Comparison of ENCODE assay signal across 8 cellular contexts in the genomic region with DNA sequence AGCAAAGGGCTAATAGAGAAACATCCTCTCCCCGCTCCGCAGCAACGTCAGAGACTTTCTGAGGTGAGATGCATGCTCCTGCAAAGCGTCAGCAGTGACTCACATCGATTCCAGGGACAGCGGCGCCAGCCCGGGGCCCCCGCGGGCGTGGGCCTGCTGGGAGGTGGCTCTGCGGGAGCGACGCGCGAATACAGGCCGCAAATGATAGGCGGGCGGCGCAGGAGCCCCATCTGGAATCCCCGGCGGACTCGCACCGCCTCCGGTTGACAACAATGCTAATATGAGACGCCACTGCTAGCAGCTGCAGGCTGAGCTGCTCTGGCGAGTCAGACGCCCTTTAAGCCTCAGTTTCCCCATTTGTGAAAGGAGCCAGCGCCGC. TPM values are rescaled to one million over a fixed set of nuclear protein-coding genes. Genes with fewer than 3 reads are reported as not detected.
DNase-seq lines count a peak whose midpoint lies in the region; TF ChIP-seq lines count a peak whose summit lies in the region.

No MANE protein-coding gene starts in this region.

- H3K27me3 ChIP-seq in Caco-2 (replicated peaks; ENCODE audit: control insufficient read depth, insufficient read depth, low read length) (no peaks in the 10 kb centered on the region), HAP-1 (ENCODE audit: low read depth) (no peaks in the 10 kb centered on the region)

- CTCF ChIA-PET in Caco-2 (lab: Charles Lee), result interaction anchor here (1.0 to 1.2 kb wide), 2 partner anchors 48 to 241 kb away, joined by 3 read pairs; no protein-coding TSS in a partner anchor

- no peak for TF ChIP-seq POLR2A in lower leg skin (IDR thresholded peaks at IDR 0.05)

- peak overlapping the region; percentile 88 for H3K4me3 Mint-ChIP-seq in Caco-2 (ENCODE audit: unreplicated experiment)

- H3K9me3 ChIP-seq in Caco-2 (no peaks in the 10 kb centered on the region), HAP-1 (no peaks in the 10 kb centered on the region)

- TSS peak; percentile 50 for BruUV-seq in Caco-2 (replicated peaks; lab: Mats Ljungman, UMichigan)

- no peaks in the 10 kb centered on the region for H3K27me3 Mint-ChIP-seq in Caco-2 (ENCODE audit: insufficient read depth, unreplicated experiment)

- peaks cover 26% of the 10 kb centered on the region for H3K4me1 Mint-ChIP-seq in Caco-2 (ENCODE audit: low read depth, unreplicated experiment)

- H3K27ac Mint-ChIP-seq in Caco-2 (ENCODE audit: unreplicated experiment), result peak overlapping the region; percentile 92

- TF ChIP-seq CTCF in Caco-2 (IDR thresholded peaks at IDR 0.05; ENCODE audit: insufficient read depth in 1 of 2, low read depth in 1 of 2, low read length in 1 of 2, severe bottlenecking in 1 of 2, unreplicated experiment in 1 of 2), result no peak
- TF ChIP-seq CTCF in lower leg skin (IDR thresholded peaks at IDR 0.05), result no peak

- H3K9me3 Mint-ChIP-seq in Caco-2 (ENCODE audit: unreplicated experiment), result no peaks in the 10 kb centered on the region

- WGBS in lower leg skin, 2 donors, result 0 to 1% methylated on average over 20 to 22 of the region's 30 CpGs

- H3K36me3 Mint-ChIP-seq in Caco-2 (ENCODE audit: insufficient read depth, unreplicated experiment), result peaks cover 62% of the 10 kb centered on the region

- H3K36me3 ChIP-seq in Caco-2 (ENCODE audit: control insufficient read depth, insufficient read depth, low read length), result peaks cover 2% of the 10 kb centered on the region
- H3K36me3 ChIP-seq in HAP-1 (replicated peaks), result peaks cover 44% of the 10 kb centered on the region

- in situ Hi-C loops in HAP-1 (cut with MboI; ENCODE audit: low sequenced_read_pairs), result no loop called here

- H3K4me3 ChIP-seq in Caco-2 (ENCODE audit: low read depth, low read length) (peak overlapping the region; percentile 78), HAP-1 (peak overlapping the region; percentile 91), lower leg skin (ENCODE audit: low read depth, poor library complexity, severe bottlenecking) (peak overlapping the region; percentile 92)

- POLR2A ChIA-PET in Caco-2 (lab: Charles Lee), result interaction anchor here (0.7 to 1.8 kb wide), 6 partner anchors 16 to 304 kb away, joined by 3 to 29 read pairs (median 8); a partner anchor contains a TSS

- H3K4me1 ChIP-seq in Caco-2 (peaks cover 33% of the 10 kb centered on the region), HAP-1 (peaks cover 5% of the 10 kb centered on the region)

- intact Hi-C loops in Caco-2 (cut with micrococcal nuclease; ENCODE audit: unreplicated experiment), result loop anchor here (5.0 kb wide), 1 partner anchor 77 kb away; no protein-coding TSS in a partner anchor
- intact Hi-C loops in lower leg skin (cut with DNase I; ENCODE audit: low total_unique reads), result no loop called here

- DNase-seq in Caco-2, result peak; percentile 75 to 78
- peak in 1 of 2 experiments; percentile 54 for DNase-seq in HAP-1 (ENCODE audit: low spot score in 2 of 2)
- DNase-seq in NCI-H1694 treated with DMSO at 0.1 percent for 48 hours (lab: John Stamatoyannopoulos, UW), result peak; percentile 17
- DNase-seq in activated CD4-positive, alpha-beta T cell treated with anti-CD3 and anti-CD28 coated beads, Interleukin-2, amount 50 U/mL, for 1 hour, result peak; percentile 82
- DNase-seq in dermis blood vessel endothelial cell, result peak; percentile 84
- peak; percentile 56 to 91 for DNase-seq in lower leg skin (ENCODE audit: low spot score in 2 of 2)
- DNase-seq in stimulated activated CD4-positive, alpha-beta T cell treated with anti-CD3 and anti-CD28 coated beads, Interleukin-4, amount 100 ng/mL, for 48 hours (ENCODE audit: low read depth in 2 of 2), result peak; percentile 79 to 89
- DNase-seq in medulla oblongata (ENCODE audit: extremely low spot score), result no peak

RNA-seq across cellular contexts. Expression of a gene that starts 0.6 kb away (rescaled TPM):
- 106 and 112 TPM in 2 replicates for total RNA-seq in Caco-2 (2022)
- 84.2 and 106 TPM in 2 replicates for total RNA-seq in dermis blood vessel endothelial cell
- 100 to 1,000 TPM; 119 to 150 (median 121) TPM for total RNA-seq in lower leg skin

RNA-seq across cellular contexts. Expression of a gene that starts 15.9 kb away (rescaled TPM):
- total RNA-seq in Caco-2 (2022) (55.0 and 60.6 TPM in 2 replicates), dermis blood vessel endothelial cell (68.4 and 102 TPM in 2 replicates), lower leg skin (10 to 100 TPM; 19.9 to 39.9 (median 31.2) TPM)

RNA-seq across cellular contexts. Expression of a gene that starts 44.7 kb away (rescaled TPM):
- total RNA-seq in Caco-2 (2022), result 0.32 TPM in 1 of 2 replicates, not detected in the other
- total RNA-seq in dermis blood vessel endothelial cell, result 1.1 and 2.0 TPM in 2 replicates
- total RNA-seq in lower leg skin, result 10 to 100 TPM; 10.5 to 16.3 (median 11.5) TPM
